In the genomic region with DNA sequence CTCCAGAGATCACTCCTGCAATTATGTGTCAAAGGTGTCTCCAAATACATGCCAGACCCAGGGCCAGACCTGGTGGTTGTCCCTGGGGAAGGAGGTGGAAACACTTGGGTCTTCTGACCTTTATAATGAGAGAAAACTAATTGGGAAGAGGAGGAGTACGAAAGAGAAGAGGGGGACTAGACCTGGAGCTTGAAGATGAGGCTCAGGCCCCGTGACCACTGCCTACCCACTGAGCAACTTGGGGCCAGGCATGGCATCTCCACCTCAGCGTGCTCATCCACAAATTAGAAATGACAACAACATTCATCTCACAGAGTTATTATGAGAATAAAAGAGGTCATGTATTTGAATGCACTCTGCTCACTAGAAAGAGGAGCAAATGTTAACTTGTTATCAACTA, we compare ENCODE assay signal across 22 cellular contexts. TPM values are rescaled to one million over a fixed set of nuclear protein-coding genes. Genes with fewer than 3 reads are reported as not detected.
DNase-seq lines count a peak whose midpoint lies in the region; ATAC-seq and TF ChIP-seq lines count a peak whose summit lies in the region.
"Had no signal": no experiment of that assay in that cellular context is flagged by ENCODE, and none has a peak within 500 bp of the region (broad histone marks: within the 10 kb centered on the region; RNA-seq: fewer than 3 reads in every experiment).

No MANE protein-coding gene starts in this region.

- 67 to 79% methylated on average over 3 of the region's 3 CpGs for WGBS in heart right ventricle, 2 donors

- peaks cover 20 to 93% (median 71%) of the 10 kb centered on the region in 9 donors for H3K4me1 ChIP-seq in heart right ventricle

- peaks cover 46% of the 10 kb centered on the region for H3K36me3 Mint-ChIP-seq in activated CD4-positive, alpha-beta T cell treated with anti-CD3 and anti-CD28 coated beads, Interleukin-2, amount 10 ng/mL, durations not matched to agents 24 days and 14 days (ENCODE audit: low read depth)
- peaks cover 6% of the 10 kb centered on the region for H3K36me3 Mint-ChIP-seq in T-helper 17 cell (ENCODE audit: low read depth)
- H3K36me3 Mint-ChIP-seq in stimulated activated naive B cell treated with anti-CD40 and anti-IgM and Interleukin-4, amounts not matched to agents 10 μg/mL and 1 μg/mL and 100 μg/mL, for 72 hours: peaks cover 70 to 72% of the 10 kb centered on the region in 2 donors

- peak overlapping the region in 9 of 10 donors; percentile 61 to 87 (median 78) for H3K27ac ChIP-seq in heart right ventricle
- H3K27ac ChIP-seq: 22Rv1; BLaER1 treated with 17β-estradiol and CSF1 and Interleukin-3, amounts not matched to agents 10 nM and 100 nM; Peyer's patch; SJSA1 had no signal

- ATAC-seq in T-helper 17 cell (no peak), heart right ventricle (no peak), GM18498 (IDR thresholded peaks at IDR 0.05; ENCODE audit: unreplicated experiment) (no peak)
- ATAC-seq in stimulated activated naive B cell treated with anti-CD40 and anti-IgM and Interleukin-4, amounts not matched to agents 10 μg/mL and 1 μg/mL and 100 μg/mL, for 72 hours (replicated peaks): no peak

- peaks cover 20% of the 10 kb centered on the region for H3K4me1 Mint-ChIP-seq in activated CD4-positive, alpha-beta T cell treated with anti-CD3 and anti-CD28 coated beads, Interleukin-2, amount 10 ng/mL, durations not matched to agents 24 days and 14 days
- H3K4me1 Mint-ChIP-seq in T-helper 17 cell: peaks cover 10% of the 10 kb centered on the region
- peaks cover 31 to 63% of the 10 kb centered on the region in 2 donors for H3K4me1 Mint-ChIP-seq in stimulated activated naive B cell treated with anti-CD40 and anti-IgM and Interleukin-4, amounts not matched to agents 10 μg/mL and 1 μg/mL and 100 μg/mL, for 72 hours
- H3K4me1 Mint-ChIP-seq: H9 had no signal

- H3K27me3 Mint-ChIP-seq in activated CD4-positive, alpha-beta T cell treated with anti-CD3 and anti-CD28 coated beads, Interleukin-2, amount 10 ng/mL, durations not matched to agents 24 days and 14 days: no peaks in the 10 kb centered on the region
- H3K27me3 Mint-ChIP-seq in T-helper 17 cell: no peaks in the 10 kb centered on the region
- no peaks in the 10 kb centered on the region for H3K27me3 Mint-ChIP-seq in stimulated activated naive B cell treated with anti-CD40 and anti-IgM and Interleukin-4, amounts not matched to agents 10 μg/mL and 1 μg/mL and 100 μg/mL, for 72 hours

- H3K36me3 ChIP-seq in heart right ventricle: peaks cover 0 to 81% (median 21%) of the 10 kb centered on the region in 9 donors

- H3K4me3 Mint-ChIP-seq in activated CD4-positive, alpha-beta T cell treated with anti-CD3 and anti-CD28 coated beads, Interleukin-2, amount 10 ng/mL, durations not matched to agents 24 days and 14 days: no peak overlapping the region
- H3K4me3 Mint-ChIP-seq in T-helper 17 cell: peak overlapping the region; percentile 82
- no peak overlapping the region for H3K4me3 Mint-ChIP-seq in stimulated activated naive B cell treated with anti-CD40 and anti-IgM and Interleukin-4, amounts not matched to agents 10 μg/mL and 1 μg/mL and 100 μg/mL, for 72 hours
- H3K4me3 Mint-ChIP-seq: H9, HFFc6 had no signal

- H3K9me3 ChIP-seq in T-helper 17 cell (ENCODE audit: control insufficient read depth, low read length, poor library complexity, severe bottlenecking): no peaks in the 10 kb centered on the region
- H3K9me3 ChIP-seq in heart right ventricle: no peaks in the 10 kb centered on the region
- H3K9me3 ChIP-seq: BLaER1 treated with 17β-estradiol and CSF1 and Interleukin-3, amounts not matched to agents 10 nM and 100 nM; MG63; Peyer's patch; SJSA1 had no signal

- no peak overlapping the region for H3K4me3 ChIP-seq in heart right ventricle
- H3K4me3 ChIP-seq: BLaER1 treated with 17β-estradiol and CSF1 and Interleukin-3, amounts not matched to agents 10 nM and 100 nM; MG63; Peyer's patch; SJSA1 had no signal

- intact Hi-C loops in activated CD4-positive, alpha-beta T cell treated with anti-CD3 and anti-CD28 coated beads, Interleukin-2, amount 10 ng/mL, durations not matched to agents 24 days and 14 days (cut with micrococcal nuclease): no loop called here
- intact Hi-C loops in heart right ventricle (cut with DNase I): loop anchor here in 3 of 10 donors (5.0 to 10.0 kb wide), 3 partner anchors 44 to 62 kb away; partner anchors contain the start of gene EHD4 (in 1 of the 3)

- H3K27ac Mint-ChIP-seq in activated CD4-positive, alpha-beta T cell treated with anti-CD3 and anti-CD28 coated beads, Interleukin-2, amount 10 ng/mL, durations not matched to agents 24 days and 14 days: peak overlapping the region; percentile 32
- peak overlapping the region; percentile 83 for H3K27ac Mint-ChIP-seq in T-helper 17 cell
- H3K27ac Mint-ChIP-seq in stimulated activated naive B cell treated with anti-CD40 and anti-IgM and Interleukin-4, amounts not matched to agents 10 μg/mL and 1 μg/mL and 100 μg/mL, for 72 hours: peak overlapping the region; percentile 51
- H3K27ac Mint-ChIP-seq: H9, HFFc6 had no signal

- TF ChIP-seq CTCF in heart right ventricle (IDR thresholded peaks at IDR 0.05): no peak

- H3K9me3 Mint-ChIP-seq in activated CD4-positive, alpha-beta T cell treated with anti-CD3 and anti-CD28 coated beads, Interleukin-2, amount 10 ng/mL, durations not matched to agents 24 days and 14 days: no peaks in the 10 kb centered on the region
- no peaks in the 10 kb centered on the region for H3K9me3 Mint-ChIP-seq in stimulated activated naive B cell treated with anti-CD40 and anti-IgM and Interleukin-4, amounts not matched to agents 10 μg/mL and 1 μg/mL and 100 μg/mL, for 72 hours
- H3K9me3 Mint-ChIP-seq: H9, HFFc6 had no signal

- DNase-seq in activated CD4-positive, alpha-beta T cell treated with anti-CD3 and anti-CD28 coated beads, Interleukin-2, amount 10 ng/mL, durations not matched to agents 24 days and 14 days: no peak
- no peak for DNase-seq in activated CD4-positive, alpha-beta T cell treated with anti-CD3 and anti-CD28 coated beads, Interleukin-2, amount 50 U/mL, for 48 hours
- no peak for DNase-seq in T-helper 17 cell
- DNase-seq in heart right ventricle: no peak
- DNase-seq in stimulated activated naive B cell treated with anti-CD40 and anti-IgM and Interleukin-4, amounts not matched to agents 10 μg/mL and 1 μg/mL and 100 μg/mL, for 72 hours: no peak
- no peak for DNase-seq in DMS114 treated with DMSO at 0.1 percent for 48 hours (lab: John Stamatoyannopoulos, UW; ENCODE audit: unreplicated experiment)
- no peak for DNase-seq in H4 (ENCODE audit: low spot score)
- DNase-seq: ACHN, DMS53, GF-D8, H9, HFFc6, MG63, NCI-H1417 treated with DMSO at 0.1 percent for 48 hours, NCI-H187, NCI-H446, NCI-H526, Peyer's patch had no signal

- H3K27me3 ChIP-seq in heart right ventricle: no peaks in the 10 kb centered on the region
- H3K27me3 ChIP-seq: BLaER1 treated with 17β-estradiol and CSF1 and Interleukin-3, amounts not matched to agents 10 nM and 100 nM; MG63; Peyer's patch; SJSA1 had no signal

RNA-seq across cellular contexts. Expression of gene SPTBN5, which starts 19.4 kb away (rescaled TPM):
- total RNA-seq in activated CD4-positive, alpha-beta T cell treated with anti-CD3 and anti-CD28 coated beads, Interleukin-2, amount 10 ng/mL, durations not matched to agents 24 days and 14 days: 0.64 and 0.65 TPM in 2 replicates
- 1 to 10 TPM; 1.9 to 2.2 TPM for total RNA-seq in T-helper 17 cell
- total RNA-seq in heart right ventricle: 1 to 10 TPM; 1.6 to 5.9 (median 2.4) TPM
- polyA plus RNA-seq in heart right ventricle: 1 to 10 TPM in 1 of 2 donors, under 1 TPM in 1; 0.94 to 8.7 TPM
- not detected in 2 replicates for total RNA-seq in H4 (2014; rRNA removed; shearing (Covaris generic))

RNA-seq across cellular contexts. Expression of gene EHD4, which starts 59.1 kb away (rescaled TPM):
- 28.4 and 28.9 TPM in 2 replicates for total RNA-seq in activated CD4-positive, alpha-beta T cell treated with anti-CD3 and anti-CD28 coated beads, Interleukin-2, amount 10 ng/mL, durations not matched to agents 24 days and 14 days
- total RNA-seq in T-helper 17 cell (10 to 100 TPM; 57.6 to 79.9 TPM), heart right ventricle (10 to 100 TPM; 29.8 to 62.7 (median 46.6) TPM)
- polyA plus RNA-seq in heart right ventricle: 10 to 100 TPM; 23.4 to 24.2 TPM
- 6.0 and 6.8 TPM in 2 replicates for total RNA-seq in H4 (2014; rRNA removed; shearing (Covaris generic))

Comparison
In these comparisons a context has a peak if more than half of its experiments do, and no peak if none do; other contexts are left out.
1. H3K27ac Mint-ChIP-seq: peak in every context shown above with its lines; median percentile 83 in T-helper 17 cell; 51 in stimulated activated naive B cell treated with anti-CD40 and anti-IgM and Interleukin-4, amounts not matched to agents 10 μg/mL and 1 μg/mL and 100 μg/mL, for 72 hours; 32 in activated CD4-positive, alpha-beta T cell treated with anti-CD3 and anti-CD28 coated beads, Interleukin-2, amount 10 ng/mL, durations not matched to agents 24 days and 14 days.